ENCODE assay signal across 10 cellular contexts in the genomic region with DNA sequence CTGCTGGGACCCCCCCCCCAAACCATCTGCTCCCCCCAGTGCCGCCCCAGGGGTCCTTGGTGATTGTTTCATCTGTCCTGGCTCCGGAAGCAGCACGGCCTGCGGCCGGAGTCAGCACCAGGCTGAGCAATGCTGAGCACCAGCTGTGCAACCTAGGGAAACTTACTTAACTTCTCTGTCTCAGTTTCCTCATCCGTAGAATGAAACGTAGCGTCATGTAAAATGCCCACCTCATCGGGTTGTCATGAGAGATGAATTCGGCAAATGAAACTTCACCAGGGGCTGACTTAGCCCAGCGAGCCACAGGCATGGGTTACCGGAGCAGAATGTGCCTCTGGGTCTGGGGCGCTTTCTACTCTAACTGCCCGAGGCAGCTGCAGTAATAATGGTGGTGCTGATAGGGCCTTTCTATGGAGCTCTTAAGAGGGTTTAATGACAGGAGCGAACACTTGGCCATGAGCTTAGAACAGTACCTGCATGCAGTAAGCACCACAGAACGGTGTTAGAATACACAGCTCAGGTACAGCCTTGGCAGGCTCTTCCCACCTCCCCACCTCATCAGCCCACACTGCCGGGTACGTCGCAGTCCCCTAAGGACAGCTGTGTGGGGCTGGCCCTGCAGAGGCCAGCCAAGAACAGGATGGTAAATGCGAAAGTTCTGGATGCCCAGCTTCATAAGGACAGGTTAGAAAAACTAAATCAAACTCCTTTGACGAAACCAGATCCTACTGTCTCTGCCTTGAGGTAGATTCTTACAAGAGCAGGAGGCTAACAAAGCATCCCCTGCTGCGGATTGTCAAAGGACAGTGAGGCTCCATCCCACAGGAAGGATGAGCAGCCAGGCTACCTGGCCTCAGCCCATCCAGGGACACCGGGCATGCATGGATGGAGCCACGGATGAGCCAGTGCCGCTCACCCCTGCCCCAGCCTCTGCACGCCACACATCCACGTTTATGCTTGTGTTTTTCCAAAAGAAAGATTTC. TPM values are rescaled to one million over a fixed set of nuclear protein-coding genes. Genes with fewer than 3 reads are reported as not detected.
DNase-seq lines count a peak whose midpoint lies in the region; ATAC-seq and TF ChIP-seq lines count a peak whose summit lies in the region.
"Had no signal": no experiment of that assay in that cellular context is flagged by ENCODE, and none has a peak within 500 bp of the region (broad histone marks: within the 10 kb centered on the region; RNA-seq: fewer than 3 reads in every experiment).

No MANE protein-coding gene starts in this region.

- peaks cover 60 to 69% of the 10 kb centered on the region in 2 donors for H3K27me3 Mint-ChIP-seq in effector memory CD8-positive, alpha-beta T cell

- DNase-seq in M059J (ENCODE audit: low read depth) (peak; percentile 27), lower lobe of right lung (no peak), suprapubic skin (ENCODE audit: low spot score in 2 of 2) (peak; percentile 40 to 71), GM13976 (ENCODE audit: low spot score) (no peak), NCI-H1105 (lab: John Stamatoyannopoulos, UW) (no peak)
- no peak for DNase-seq in effector memory CD8-positive, alpha-beta T cell
- no peak for DNase-seq in activated CD4-positive, alpha-beta T cell treated with anti-CD3 and anti-CD28 coated beads, Interleukin-2, amount 50 U/mL, for 4 hours
- DNase-seq: NCI-H2081 treated with DMSO at 0.1 percent for 48 hours had no signal

- no peaks in the 10 kb centered on the region for H3K36me3 Mint-ChIP-seq in effector memory CD8-positive, alpha-beta T cell (ENCODE audit: insufficient read depth)

- peaks cover 2 to 9% of the 10 kb centered on the region in 2 donors for H3K9me3 Mint-ChIP-seq in effector memory CD8-positive, alpha-beta T cell

- H3K4me1 ChIP-seq in lower lobe of right lung, result peaks cover 17% of the 10 kb centered on the region
- H3K4me1 ChIP-seq in suprapubic skin, result peaks cover 53% of the 10 kb centered on the region

- H3K27me3 ChIP-seq in lower lobe of right lung (ENCODE audit: low read depth) (peaks cover 54% of the 10 kb centered on the region), suprapubic skin (peaks cover 6% of the 10 kb centered on the region)

- no peak for ATAC-seq in lower lobe of right lung
- no peak for ATAC-seq in effector memory CD8-positive, alpha-beta T cell (replicated peaks)

- TF ChIP-seq CTCF in lower lobe of right lung (IDR thresholded peaks at IDR 0.05) (no peak), suprapubic skin (IDR thresholded peaks at IDR 0.05) (no peak), GM13976 (IDR thresholded peaks at IDR 0.05; ENCODE audit: borderline replicate concordance, control extremely low read depth, extremely low read depth, insufficient read depth, missing control alignments) (no peak)

- WGBS in suprapubic skin, result 20% methylated on average over 23 of the region's 27 CpGs

- TF ChIP-seq POLR2A in suprapubic skin (IDR thresholded peaks at IDR 0.05), result no peak

- no peak for TF ChIP-seq EP300 in suprapubic skin (IDR thresholded peaks at IDR 0.05)

- peaks cover 10 to 22% of the 10 kb centered on the region in 2 donors for H3K4me1 Mint-ChIP-seq in effector memory CD8-positive, alpha-beta T cell (ENCODE audit: low read depth in 2 of 2)

- no peak overlapping the region for H3K4me3 Mint-ChIP-seq in effector memory CD8-positive, alpha-beta T cell

- H3K4me3 ChIP-seq in lower lobe of right lung (peak overlapping the region; percentile 43), suprapubic skin (peak overlapping the region; percentile 49)

- in situ Hi-C loops in GM13976 (cut with MboI; ENCODE audit: low sequenced_read_pairs, unreplicated experiment), result no loop called here

- no peak overlapping the region for H3K27ac Mint-ChIP-seq in effector memory CD8-positive, alpha-beta T cell

- H3K27ac ChIP-seq in cingulate gyrus (ENCODE audit: low read depth, low read length) (peak overlapping the region; percentile 66), lower lobe of right lung (no peak overlapping the region), suprapubic skin (peak overlapping the region; percentile 78)

- H3K36me3 ChIP-seq in lower lobe of right lung (peaks cover 2% of the 10 kb centered on the region), suprapubic skin (peaks cover 17% of the 10 kb centered on the region)

- intact Hi-C loops in lower lobe of right lung (cut with DNase I), result no loop called here

- H3K9me3 ChIP-seq in lower lobe of right lung (no peaks in the 10 kb centered on the region), suprapubic skin (no peaks in the 10 kb centered on the region)

RNA-seq across cellular contexts. Expression of gene THBS2, which starts 1.5 kb away (rescaled TPM):
- total RNA-seq in M059J (2014; rRNA removed; shearing (Covaris generic)), result 109 and 164 TPM in 2 replicates
- total RNA-seq in lower lobe of right lung, result 8.8 TPM
- total RNA-seq in suprapubic skin, result 100 to 1,000 TPM in 2 of 4 donors, 10 to 100 TPM in 2; 80.9 to 149 (median 107) TPM
- total RNA-seq: T-helper 2 cell treated with Interferon-gamma antibody and Interleukin-4, amounts not matched to agents 100 ng/mL and 5 ng/mL, for 36 hours had no signal

Comparison
In these comparisons a context has a peak if more than half of its experiments do, and no peak if none do; other contexts are left out.
1. DNase-seq: peak in M059J (single experiment) and suprapubic skin (2 of 2); none in lower lobe of right lung (single experiment), effector memory CD8-positive, alpha-beta T cell (0 of 3), GM13976 (single experiment), NCI-H1105 (single experiment) and activated CD4-positive, alpha-beta T cell treated with anti-CD3 and anti-CD28 coated beads, Interleukin-2, amount 50 U/mL, for 4 hours (0 of 2).